ENCODE assay signal across 8 cellular contexts in genomic region chr6:109269953-109270517, GRCh38.
"Had no signal": no experiment of that assay in that cellular context is flagged by ENCODE, and none has a peak within 500 bp of the region (broad histone marks: within the 10 kb centered on the region; RNA-seq: fewer than 3 reads in every experiment).

No MANE protein-coding gene starts in this region.

- H3K4me3 Mint-ChIP-seq: GM23338, H9, HFFc6 had no signal

- DNase-seq: H9, HCEC 1CT, HFFc6 had no signal

- H3K27me3 Mint-ChIP-seq: IgD-negative memory B cell had no signal

- H3K27ac ChIP-seq: HL-60 had no signal

- ATAC-seq: GM23338, HepG2, K562 had no signal

- H3K27ac Mint-ChIP-seq: GM23338, H9, HFFc6 had no signal

- H3K4me3 ChIP-seq: GM23338, K562 had no signal

- H3K4me1 Mint-ChIP-seq: IgD-negative memory B cell had no signal
